Comparison of ENCODE assay signal across 11 cellular contexts in genomic region chr16:51248217-51248616, GRCh38.
"Had no signal": no experiment of that assay in that cellular context is flagged by ENCODE, and none has a peak within 500 bp of the region (broad histone marks: within the 10 kb centered on the region; RNA-seq: fewer than 3 reads in every experiment).

No MANE protein-coding gene starts in this region.

- H3K36me3 ChIP-seq: HAP-1 had no signal

- H3K4me2 ChIP-seq: GM23338 had no signal

- H2AFZ ChIP-seq: GM23248, GM23338 had no signal

- FAIRE-seq: H1, H54 had no signal

- H3K4me3 ChIP-seq: GM23248, GM23338, HAP-1 had no signal

- DNase-seq: GM23248, GOT3, H7, H9, HCEC 1CT, HFFc6 had no signal

- H3K4me1 ChIP-seq: HAP-1 had no signal

- H3K9ac ChIP-seq: GM23248 had no signal

- ATAC-seq: GM23338, HCT116 had no signal

- H3K9me3 ChIP-seq: HAP-1 had no signal

- H3K27ac ChIP-seq: GM23248 had no signal
